ENCODE assay signal across 8 cellular contexts in the genomic region with DNA sequence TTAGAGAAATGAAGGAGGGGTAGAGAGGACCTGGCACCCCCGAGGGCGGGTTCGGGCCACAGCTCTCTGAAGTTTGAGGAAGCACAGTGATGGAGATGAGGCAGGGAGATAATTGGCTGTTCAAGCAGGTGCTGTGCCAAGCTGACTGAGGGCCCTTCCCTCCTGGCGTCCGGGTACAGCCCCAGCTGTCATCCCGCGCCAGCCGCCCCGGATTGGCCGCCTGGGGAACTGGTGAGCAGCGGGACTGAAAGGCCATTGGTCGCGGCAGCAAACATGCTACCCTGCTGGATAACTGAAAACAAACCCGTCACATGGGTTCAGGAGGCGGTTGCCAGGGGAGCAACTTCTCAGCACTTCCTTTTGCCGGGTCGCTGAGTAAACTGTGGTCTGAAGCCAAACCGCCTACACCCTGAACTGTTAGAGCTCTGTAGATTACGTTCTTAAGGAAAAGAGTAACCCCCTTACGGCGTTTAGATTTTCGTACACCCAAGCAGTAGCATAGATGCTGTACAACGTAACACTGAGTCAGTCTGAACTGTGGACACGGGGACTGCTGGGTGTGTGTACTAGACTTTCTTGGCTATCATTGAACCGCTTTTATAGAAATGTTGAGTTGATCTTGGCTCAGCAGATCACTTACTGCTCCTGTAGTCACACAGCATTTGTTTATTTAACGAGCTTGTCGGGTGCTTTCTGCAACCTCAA. TPM values are rescaled to one million over a fixed set of nuclear protein-coding genes. Genes with fewer than 3 reads are reported as not detected.
DNase-seq lines count a peak whose midpoint lies in the region; ATAC-seq and TF ChIP-seq lines count a peak whose summit lies in the region.

No MANE protein-coding gene starts in this region.

- H3K36me3 ChIP-seq in KMS-11 (ENCODE audit: insufficient read depth) (peaks cover 17% of the 10 kb centered on the region; the same call in 1 of the 2 replicates), Panc1 (ENCODE audit: control insufficient read depth, insufficient read depth, low read length) (peaks cover 30% of the 10 kb centered on the region), esophagus squamous epithelium (peaks cover 3 to 26% (median 6%) of the 10 kb centered on the region in 3 donors), muscle layer of duodenum (ENCODE audit: control insufficient read depth in 1 of 2, insufficient read depth in 2 of 2, low read length in 2 of 2) (peaks cover 12 to 15% of the 10 kb centered on the region in 2 donors)

- no peaks in the 10 kb centered on the region for H3K27me3 ChIP-seq in KMS-11 (ENCODE audit: insufficient read depth, low read depth)
- no peaks in the 10 kb centered on the region for H3K27me3 ChIP-seq in Panc1 (ENCODE audit: control insufficient read depth, insufficient read depth, low read length)
- H3K27me3 ChIP-seq in esophagus squamous epithelium = no peaks in the 10 kb centered on the region
- H3K27me3 ChIP-seq in muscle layer of duodenum (ENCODE audit: low read depth, low read length) = no peaks in the 10 kb centered on the region

- intact Hi-C loops in Panc1 (cut with micrococcal nuclease; ENCODE audit: unreplicated experiment) = loop anchor here (5.0 kb wide), 1 partner anchor 107 kb away; no protein-coding TSS in a partner anchor
- intact Hi-C loops in esophagus squamous epithelium (cut with DNase I) = no loop called here

- peaks cover 12 to 16% of the 10 kb centered on the region in 2 donors for H3K36me3 Mint-ChIP-seq in activated T-cell treated with anti-CD3 and anti-CD28 coated beads, Interleukin-2, amount 50 U/mL, for 72 hours (ENCODE audit: insufficient read depth in 2 of 2)

- H3K79me2 ChIP-seq in KMS-11 (ENCODE audit: insufficient read depth, low read depth) = peaks cover 48% of the 10 kb centered on the region

- peak overlapping the region; percentile 96 for H3K27ac Mint-ChIP-seq in activated T-cell treated with anti-CD3 and anti-CD28 coated beads, Interleukin-2, amount 50 U/mL, for 72 hours

- WGBS in esophagus squamous epithelium, 2 donors = 0% methylated on average over 15 to 20 of the region's 27 CpGs

- TF ChIP-seq CTCF in KMS-11 (conservative IDR thresholded peaks at IDR 0.05; ENCODE audit: low read depth, low read length) (no peak), Panc1 (IDR thresholded peaks at IDR 0.05) (no peak), esophagus squamous epithelium (IDR thresholded peaks at IDR 0.05) (no peak)

- ATAC-seq in GM21737 (IDR thresholded peaks at IDR 0.05; ENCODE audit: unreplicated experiment) = peak; percentile 61
- ATAC-seq in Panc1 = peak; percentile 84
- peak; percentile 73 to 76 for ATAC-seq in activated T-cell treated with anti-CD3 and anti-CD28 coated beads, Interleukin-2, amount 50 U/mL, for 72 hours (replicated peaks in 1 of 2)

- TF ChIP-seq POLR2A in esophagus squamous epithelium (IDR thresholded peaks at IDR 0.05) = peak in 3 of 4 donors; percentile 18 to 82 (median 43)

- no peak overlapping the region for H2AFZ ChIP-seq in KMS-11 (ENCODE audit: low read depth)

- peaks cover 44% of the 10 kb centered on the region for H3K4me1 Mint-ChIP-seq in activated T-cell treated with anti-CD3 and anti-CD28 coated beads, Interleukin-2, amount 50 U/mL, for 72 hours (ENCODE audit: low read depth)

- H3K4me2 ChIP-seq in KMS-11 = peak overlapping the region; percentile 66

- BruUV-seq in Panc1 (replicated peaks; lab: Mats Ljungman, UMichigan) = no TSS peak

- CTCF ChIA-PET in Panc1 (lab: Charles Lee) = no interaction called here

- peak overlapping the region; percentile 54 for H3K4me3 ChIP-seq in KMS-11 (IDR thresholded peaks at IDR 0.05; ENCODE audit: insufficient read depth, low read depth, low read length)
- peak overlapping the region; percentile 75 to 94 for H3K4me3 ChIP-seq in Panc1 (ENCODE audit: low read depth in 2 of 2, low read length in 2 of 2)
- H3K4me3 ChIP-seq in esophagus squamous epithelium = peak overlapping the region; percentile 69 to 96 (median 92)
- peak overlapping the region; percentile 80 to 85 for H3K4me3 ChIP-seq in muscle layer of duodenum (ENCODE audit: low read depth in 1 of 2, low read length in 2 of 2)

- in situ Hi-C loops in Panc1 (cut with HindIII; ENCODE audit: low pct_unique_long_range_greater_than_20kb, low sequenced_read_pairs) = no loop called here

- peak overlapping the region; percentile 92 to 96 for H3K4me3 Mint-ChIP-seq in activated T-cell treated with anti-CD3 and anti-CD28 coated beads, Interleukin-2, amount 50 U/mL, for 72 hours

- peak; percentile 83 for DNase-seq in DMS79 (lab: John Stamatoyannopoulos, UW)
- peak; percentile 86 for DNase-seq in Panc1 (ENCODE audit: low read depth, low spot score)
- peak; percentile 96 to 97 for DNase-seq in activated T-cell treated with anti-CD3 and anti-CD28 coated beads, Interleukin-2, amount 50 U/mL, for 72 hours
- DNase-seq in esophagus squamous epithelium (lab: John Stamatoyannopoulos, UW) = peak; percentile 87
- peak; percentile 87 for DNase-seq in stimulated activated CD8-positive, alpha-beta memory T cell treated with anti-CD3 and anti-CD28 coated beads, Interleukin-7, amount 100 ng/mL, for 24 hours (ENCODE audit: low read depth)

- H3K4me1 ChIP-seq in KMS-11 (ENCODE audit: low read depth, poor library complexity, severe bottlenecking) = peaks cover 34% of the 10 kb centered on the region
- H3K4me1 ChIP-seq in Panc1 (ENCODE audit: control insufficient read depth, insufficient read depth, low read length) = peaks cover 25% of the 10 kb centered on the region
- peaks cover 12 to 49% (median 16%) of the 10 kb centered on the region in 3 donors for H3K4me1 ChIP-seq in esophagus squamous epithelium
- peaks cover 14 to 19% of the 10 kb centered on the region in 2 donors for H3K4me1 ChIP-seq in muscle layer of duodenum (ENCODE audit: control insufficient read depth in 1 of 2, insufficient read depth in 2 of 2, low read length in 2 of 2)

- H3K9me3 ChIP-seq in Panc1 (ENCODE audit: control insufficient read depth, insufficient read depth, low read depth, low read length) (no peaks in the 10 kb centered on the region), esophagus squamous epithelium (no peaks in the 10 kb centered on the region), muscle layer of duodenum (ENCODE audit: control insufficient read depth in 1 of 2, low read length in 2 of 2) (no peaks in the 10 kb centered on the region)

- peaks cover 31% of the 10 kb centered on the region for H4K20me1 ChIP-seq in KMS-11 (ENCODE audit: insufficient read depth)

- POLR2A ChIA-PET in Panc1 (lab: Charles Lee) = no interaction called here

- H3K9me3 Mint-ChIP-seq in activated T-cell treated with anti-CD3 and anti-CD28 coated beads, Interleukin-2, amount 50 U/mL, for 72 hours = no peaks in the 10 kb centered on the region

- H3K27me3 Mint-ChIP-seq in activated T-cell treated with anti-CD3 and anti-CD28 coated beads, Interleukin-2, amount 50 U/mL, for 72 hours (ENCODE audit: low read depth) = no peaks in the 10 kb centered on the region

- peak overlapping the region; percentile 63 for H3K27ac ChIP-seq in KMS-11
- peak overlapping the region; percentile 85 for H3K27ac ChIP-seq in Panc1 (ENCODE audit: low read length)
- peak overlapping the region; percentile 88 to 98 (median 97) for H3K27ac ChIP-seq in esophagus squamous epithelium
- H3K27ac ChIP-seq in muscle layer of duodenum (ENCODE audit: low read length) = peak overlapping the region; percentile 72

- peak overlapping the region; percentile 67 for H3K9ac ChIP-seq in KMS-11

RNA-seq across cellular contexts. Expression of gene INSIG1, which starts 1.3 kb away (rescaled TPM):
- 92.6 TPM for total RNA-seq in Panc1 (2021; ENCODE audit: unreplicated experiment)
- polyA plus RNA-seq in Panc1 (2012; ENCODE audit: insufficient read length) = 62.0 TPM
- 10 to 100 TPM; 36.5 to 46.6 TPM for total RNA-seq in activated T-cell treated with anti-CD3 and anti-CD28 coated beads, Interleukin-2, amount 50 U/mL, for 72 hours
- 10 to 100 TPM; 24.7 to 77.6 (median 64.6) TPM for total RNA-seq in esophagus squamous epithelium

Comparison
In these comparisons a context has a peak if more than half of its experiments do, and no peak if none do; other contexts are left out.
1. Peak in every context shown above with its lines: DNase-seq, ATAC-seq, H3K4me3 ChIP-seq and H3K27ac ChIP-seq.